ENCODE assay signal across 28 cellular contexts in genomic region chr3:3071136-3071535, GRCh38. TPM values are rescaled to one million over a fixed set of nuclear protein-coding genes. Genes with fewer than 3 reads are reported as not detected.
"Had no signal": no experiment of that assay in that cellular context is flagged by ENCODE, and none has a peak within 500 bp of the region (broad histone marks: within the 10 kb centered on the region; RNA-seq: fewer than 3 reads in every experiment).

No MANE protein-coding gene starts in this region.

- H3K27ac ChIP-seq: esophagus muscularis mucosa, neutrophil, skin epidermis, testis, transverse colon, VCaP had no signal

- ATAC-seq: left ventricle myocardium superior; mucosa of descending colon; natural killer cell treated with Interleukin-12 subunit alpha and Interleukin-12 subunit beta and Interleukin-15 and Interleukin-18, amount 100 ng/mL, for 72 hours; sciatic nerve; stimulated activated naive CD8-positive, alpha-beta T cell treated with anti-CD3 and anti-CD28 coated beads, Interleukin-15, Interleukin-2, amounts not matched to agents 100 U/mL and 50 U/mL, for 24 hours had no signal

- H3K4me3 ChIP-seq: esophagus muscularis mucosa, mucosa of descending colon, skin epidermis, testis, transverse colon had no signal

- DNase-seq: activated CD4-positive, alpha-beta T cell treated with anti-CD3 and anti-CD28 coated beads for 48 hours; activated CD4-positive, alpha-beta T cell treated with anti-CD3 and anti-CD28 coated beads, Interleukin-2, amount 50 U/mL, for 48 hours; activated CD8-positive, alpha-beta memory T cell treated with anti-CD3 and anti-CD28 coated beads for 24 hours; activated effector memory CD4-positive, alpha-beta T cell treated with Interleukin-2 at 50 U/mL for 16 hours; activated naive CD4-positive, alpha-beta T cell treated with Interleukin-2 at 50 U/mL for 16 hours; anterior cingulate cortex; dermis blood vessel endothelial cell; effector CD4-positive, alpha-beta T cell; foreskin melanocyte; left ventricle myocardium superior; mucosa of descending colon; stimulated activated CD4-positive, alpha-beta T cell treated with anti-CD3 and anti-CD28 coated beads, Interleukin-12 subunit alpha, Interleukin-12 subunit beta, amount 100 ng/mL, for 4 hours; stimulated activated CD4-positive, alpha-beta T cell treated with anti-CD3 and anti-CD28 coated beads, Interleukin-4, amount 100 ng/mL, for 1 hour; stimulated activated naive CD8-positive, alpha-beta T cell treated with anti-CD3 and anti-CD28 coated beads, Interleukin-15, Interleukin-2, amounts not matched to agents 100 U/mL and 50 U/mL, for 24 hours; T-helper 9 cell; testis; transverse colon had no signal

- H3K27me3 ChIP-seq: esophagus muscularis mucosa, neutrophil, testis, transverse colon had no signal

- H3K9me3 ChIP-seq: esophagus muscularis mucosa, mucosa of descending colon, neutrophil, testis, transverse colon had no signal

- H3K4me1 ChIP-seq: esophagus muscularis mucosa, testis, transverse colon had no signal

- H3K36me3 ChIP-seq: esophagus muscularis mucosa, neutrophil, transverse colon had no signal

RNA-seq across cellular contexts. Expression of gene IL5RA, which starts 39.0 kb away (rescaled TPM):
- total RNA-seq: dermis blood vessel endothelial cell, glomerular endothelial cell, lung microvascular endothelial cell, mesenteric fat pad, myocyte, osteocyte had no signal
